10 cellular contexts compared by ENCODE assay signal in genomic region chr2:43129254-43129653, GRCh38.
DNase-seq lines count a peak whose midpoint lies in the region; ATAC-seq and TF ChIP-seq lines count a peak whose summit lies in the region.
"Had no signal": no experiment of that assay in that cellular context is flagged by ENCODE, and none has a peak within 500 bp of the region (broad histone marks: within the 10 kb centered on the region; RNA-seq: fewer than 3 reads in every experiment).

No MANE protein-coding gene starts in this region.

- H3K36me3 ChIP-seq in BLaER1, result no peaks in the 10 kb centered on the region
- H3K36me3 ChIP-seq in IMR-90 (ENCODE audit: control insufficient read depth, insufficient read depth, low read length), result no peaks in the 10 kb centered on the region
- no peaks in the 10 kb centered on the region for H3K36me3 ChIP-seq in neuronal stem cell (replicated peaks in 1 of 2; ENCODE audit: control insufficient read depth in 2 of 2, insufficient read depth in 2 of 2, low read length in 2 of 2)

- no peaks in the 10 kb centered on the region for H3K9me3 Mint-ChIP-seq in central memory CD8-positive, alpha-beta T cell

- H2BK15ac ChIP-seq in IMR-90 (ENCODE audit: low read depth, low read length), result 0 out of 3 replicates have a peak overlapping the region, but pooled peaks have one; percentile 42
- peak overlapping the region; percentile 18 for H2BK15ac ChIP-seq in neuronal stem cell (ENCODE audit: low read length)

- TF ChIP-seq CTCF in IMR-90 (conservative IDR thresholded peaks at IDR 0.05; ENCODE audit: low read depth, low read length), result no peak

- H4K20me1 ChIP-seq in BLaER1 (no peaks in the 10 kb centered on the region), IMR-90 (ENCODE audit: insufficient read depth, low read length) (no peaks in the 10 kb centered on the region)

- H2AFZ ChIP-seq in IMR-90 (replicated peaks; ENCODE audit: low read length, poor library complexity) (no peak overlapping the region), neuronal stem cell (ENCODE audit: low read length) (no peak overlapping the region)

- no peak for ATAC-seq in IMR-90 (ENCODE audit: low read depth)
- ATAC-seq in central memory CD8-positive, alpha-beta T cell (replicated peaks; ENCODE audit: extremely low read depth, poor library complexity, severe bottlenecking), result no peak

- H4K8ac ChIP-seq in IMR-90 (ENCODE audit: low read depth in 2 of 2, low read length in 2 of 2) (no peak overlapping the region), neuronal stem cell (ENCODE audit: low read depth, low read length) (no peak overlapping the region)

- in situ Hi-C loops in IMR-90 (cut with MboI; ENCODE audit: low sequenced_read_pairs), result no loop called here

- no peak overlapping the region for H3K23ac ChIP-seq in IMR-90 (ENCODE audit: low read depth, low read length)
- H3K23ac ChIP-seq in neuronal stem cell (ENCODE audit: low read depth, low read length, poor library complexity), result no peak overlapping the region

- peak overlapping the region; percentile 4; the same call in 1 of the 2 replicates for H2BK120ac ChIP-seq in IMR-90 (ENCODE audit: low read depth, low read length)
- H2BK120ac ChIP-seq in neuronal stem cell (ENCODE audit: low read depth, low read length), result no peak overlapping the region

- H2BK5ac ChIP-seq in IMR-90 (ENCODE audit: low read depth, low read length, poor library complexity, severe bottlenecking) (no peak overlapping the region), neuronal stem cell (ENCODE audit: low read length) (no peak overlapping the region)

- H3K4me3 Mint-ChIP-seq in central memory CD8-positive, alpha-beta T cell, result peak overlapping the region; percentile 35

- H3K4me1 ChIP-seq in BLaER1, result peaks cover 100% of the 10 kb centered on the region
- peaks cover 16% of the 10 kb centered on the region for H3K4me1 ChIP-seq in IMR-90 (ENCODE audit: control insufficient read depth, insufficient read depth, low read length)
- peaks cover 11 to 15% of the 10 kb centered on the region in 2 donors for H3K4me1 ChIP-seq in neuronal stem cell (ENCODE audit: control insufficient read depth in 2 of 2, insufficient read depth in 1 of 2, low read depth in 1 of 2, low read length in 2 of 2)

- peaks cover 69% of the 10 kb centered on the region for H3K4me1 Mint-ChIP-seq in central memory CD8-positive, alpha-beta T cell

- H2AK9ac ChIP-seq in IMR-90 (replicated peaks; ENCODE audit: low read depth, low read length, poor library complexity), result peak overlapping the region; percentile 23

- H3K18ac ChIP-seq in IMR-90 (ENCODE audit: low read depth, low read length) (peak overlapping the region; percentile 24; the same call in 1 of the 2 replicates), neuronal stem cell (ENCODE audit: low read length) (no peak overlapping the region)

- no peak for TF ChIP-seq RAD21 in IMR-90 (IDR thresholded peaks at IDR 0.05; ENCODE audit: low read length)

- no peaks in the 10 kb centered on the region; a peak in 1 of 4 replicates for H3K79me1 ChIP-seq in IMR-90 (ENCODE audit: low read depth in 1 of 2, low read length in 2 of 2)
- no peaks in the 10 kb centered on the region for H3K79me1 ChIP-seq in neuronal stem cell (ENCODE audit: low read depth, low read length)

- POLR2A ChIA-PET in IMR-90 (lab: Charles Lee; ENCODE audit: unreplicated experiment), result no interaction called here

- H4K91ac ChIP-seq in IMR-90 (ENCODE audit: insufficient read depth, low read depth, low read length) (no peak overlapping the region), neuronal stem cell (ENCODE audit: low read depth, low read length, poor library complexity) (no peak overlapping the region)

- H3K9me3 ChIP-seq in BLaER1, result no peaks in the 10 kb centered on the region
- no peaks in the 10 kb centered on the region for H3K9me3 ChIP-seq in IMR-90 (ENCODE audit: control insufficient read depth, insufficient read depth, low read length)
- no peaks in the 10 kb centered on the region for H3K9me3 ChIP-seq in neuronal stem cell (replicated peaks in 1 of 2; ENCODE audit: control insufficient read depth in 2 of 2, insufficient read depth in 1 of 2, low read depth in 1 of 2, low read length in 2 of 2)

- peak overlapping the region; percentile 59; the same call in 1 of the 2 replicates for H3K4ac ChIP-seq in IMR-90 (ENCODE audit: low read depth, low read length)
- H3K4ac ChIP-seq in neuronal stem cell (ENCODE audit: low read length), result no peak overlapping the region

- H3K27me3 Mint-ChIP-seq in central memory CD8-positive, alpha-beta T cell, result no peaks in the 10 kb centered on the region

- no peak overlapping the region for H2BK12ac ChIP-seq in neuronal stem cell (ENCODE audit: low read length)

- no peaks in the 10 kb centered on the region for H3K27me3 ChIP-seq in BLaER1
- H3K27me3 ChIP-seq in IMR-90 (ENCODE audit: control insufficient read depth, insufficient read depth, low read length), result no peaks in the 10 kb centered on the region
- H3K27me3 ChIP-seq in neuronal stem cell (ENCODE audit: control insufficient read depth in 3 of 3, insufficient read depth in 3 of 3, low read depth in 1 of 3, low read length in 3 of 3), result no peaks in the 10 kb centered on the region

- no peak for TF ChIP-seq POLR2A in IMR-90 (IDR thresholded peaks at IDR 0.05; ENCODE audit: low read depth, low read length)

- H2BK20ac ChIP-seq in IMR-90 (ENCODE audit: low read depth, low read length), result peak overlapping the region; percentile 1; the same call in 1 of the 2 replicates

- H3K27ac ChIP-seq in BLaER1 (peak overlapping the region; percentile 83; the same call in 1 of the 2 replicates), IMR-90 (ENCODE audit: insufficient read depth, low read length) (no peak overlapping the region), neuronal stem cell (replicated peaks; ENCODE audit: low read length) (no peak overlapping the region)

- peak overlapping the region; percentile 39; the same call in 1 of the 2 replicates for H3K9ac ChIP-seq in BLaER1
- H3K9ac ChIP-seq in IMR-90 (ENCODE audit: low read depth, low read length), result no peak overlapping the region
- H3K9ac ChIP-seq in neuronal stem cell (ENCODE audit: low read depth, low read length, poor library complexity), result no peak overlapping the region

- DNase-seq in IMR-90 (no peak), neuronal stem cell (ENCODE audit: low spot score) (no peak), NCI-H2107 (lab: John Stamatoyannopoulos, UW) (no peak), middle frontal gyrus (ENCODE audit: extremely low spot score, low spot score) (no peak), NCI-H510A treated with DMSO at 0.1 percent for 48 hours (lab: John Stamatoyannopoulos, UW) (no peak), SW480 (ENCODE audit: low spot score) (no peak)
- DNase-seq in central memory CD8-positive, alpha-beta T cell (ENCODE audit: low spot score in 2 of 2), result no peak
- DNase-seq: COR-L47, NCI-H2171 treated with DMSO at 0.1 percent for 48 hours had no signal

- no peak overlapping the region for H3K56ac ChIP-seq in IMR-90 (ENCODE audit: extremely low read depth, insufficient read depth, low read length)

- intact Hi-C loops in IMR-90 (cut with micrococcal nuclease), result no loop called here

- peak overlapping the region; percentile 93 for H3K4me2 ChIP-seq in BLaER1
- no peak overlapping the region for H3K4me2 ChIP-seq in IMR-90 (ENCODE audit: low read depth, low read length)
- no peak overlapping the region for H3K4me2 ChIP-seq in neuronal stem cell (ENCODE audit: insufficient read depth, low read length, poor library complexity, severe bottlenecking)

- H3K9me1 ChIP-seq in IMR-90 (ENCODE audit: insufficient read depth, low read length), result peaks cover 8% of the 10 kb centered on the region; the same call in 1 of the 2 replicates

- H3K4me3 ChIP-seq in BLaER1 (0 out of 2 replicates have a peak overlapping the region, but pooled peaks have one; percentile 33), IMR-90 (ENCODE audit: insufficient read depth, low read depth, low read length) (no peak overlapping the region), neuronal stem cell (ENCODE audit: low read length in 2 of 2) (no peak overlapping the region)

- H2AK5ac ChIP-seq in IMR-90 (ENCODE audit: low read depth, low read length), result no peak overlapping the region
- H2AK5ac ChIP-seq in neuronal stem cell (ENCODE audit: low read depth, low read length), result peak overlapping the region; percentile 72

- H3K27ac Mint-ChIP-seq in central memory CD8-positive, alpha-beta T cell (ENCODE audit: low read depth), result peak overlapping the region; percentile 98

- CTCF ChIA-PET in IMR-90 (lab: Yijun Ruan, JAX), result interaction anchor here (0.7 to 1.6 kb wide), 2 partner anchors 10 to 154 kb away, joined by 3 to 8 read pairs; no protein-coding TSS in a partner anchor

- no TSS peak for BruUV-seq in IMR-90 (replicated peaks; lab: Mats Ljungman, UMichigan)

- H3K36me3 Mint-ChIP-seq in central memory CD8-positive, alpha-beta T cell (ENCODE audit: insufficient read depth), result peaks cover 20% of the 10 kb centered on the region

- H4K5ac ChIP-seq in IMR-90 (ENCODE audit: low read depth, low read length), result no peak overlapping the region

- dilution Hi-C loops in IMR-90 (cut with HindIII; ENCODE audit: low sequenced_read_pairs, unreplicated experiment), result no loop called here

- H3K14ac ChIP-seq in IMR-90 (replicated peaks; ENCODE audit: low read depth, low read length) (0 out of 2 replicates have a peak overlapping the region, but pooled peaks have one; percentile 6), neuronal stem cell (ENCODE audit: low read length) (no peak overlapping the region)

- 88% methylated on average over 2 of the region's 2 CpGs; no CpG with 5 or more reads in 1 of the 2 experiments for WGBS in IMR-90 (ENCODE audit: extremely low coverage in 2 of 2, insufficient read length in 1 of 2), 2 experiments
- WGBS in neuronal stem cell (ENCODE audit: extremely low coverage in 2 of 2, insufficient read length in 2 of 2, insufficient replicate concordance in 1 of 2), 2 donors, result no CpG with 5 or more reads among the region's 2 CpGs

TF ChIP-seq in IMR-90, 13 proteins besides CTCF, POLR2A, EP300 and RAD21 (continues in another document):
- TF ChIP-seq FOS (IDR thresholded peaks at IDR 0.05; ENCODE audit: low read depth, low read length), result no peak
- TF ChIP-seq SMC3 (IDR thresholded peaks at IDR 0.05; ENCODE audit: low read depth, low read length), result no peak
- TF ChIP-seq, protein P1, sequence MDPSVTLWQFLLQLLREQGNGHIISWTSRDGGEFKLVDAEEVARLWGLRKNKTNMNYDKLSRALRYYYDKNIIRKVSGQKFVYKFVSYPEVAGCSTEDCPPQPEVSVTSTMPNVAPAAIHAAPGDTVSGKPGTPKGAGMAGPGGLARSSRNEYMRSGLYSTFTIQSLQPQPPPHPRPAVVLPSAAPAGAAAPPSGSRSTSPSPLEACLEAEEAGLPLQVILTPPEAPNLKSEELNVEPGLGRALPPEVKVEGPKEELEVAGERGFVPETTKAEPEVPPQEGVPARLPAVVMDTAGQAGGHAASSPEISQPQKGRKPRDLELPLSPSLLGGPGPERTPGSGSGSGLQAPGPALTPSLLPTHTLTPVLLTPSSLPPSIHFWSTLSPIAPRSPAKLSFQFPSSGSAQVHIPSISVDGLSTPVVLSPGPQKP (IDR thresholded peaks at IDR 0.05; ENCODE audit: borderline replicate concordance, low read depth, low read length), result no peak
- no peak for TF ChIP-seq NFE2L2 (IDR thresholded peaks at IDR 0.05; ENCODE audit: low read depth, low read length)
- TF ChIP-seq BHLHE40 (IDR thresholded peaks at IDR 0.05; ENCODE audit: low read depth, low read length), result no peak
- TF ChIP-seq MAZ (IDR thresholded peaks at IDR 0.05; ENCODE audit: borderline replicate concordance, low read depth, low read length), result no peak
- no peak for TF ChIP-seq MAFK (IDR thresholded peaks at IDR 0.05; ENCODE audit: low read depth, low read length)
